ENCODE assay signal across 8 cellular contexts in the genomic region with DNA sequence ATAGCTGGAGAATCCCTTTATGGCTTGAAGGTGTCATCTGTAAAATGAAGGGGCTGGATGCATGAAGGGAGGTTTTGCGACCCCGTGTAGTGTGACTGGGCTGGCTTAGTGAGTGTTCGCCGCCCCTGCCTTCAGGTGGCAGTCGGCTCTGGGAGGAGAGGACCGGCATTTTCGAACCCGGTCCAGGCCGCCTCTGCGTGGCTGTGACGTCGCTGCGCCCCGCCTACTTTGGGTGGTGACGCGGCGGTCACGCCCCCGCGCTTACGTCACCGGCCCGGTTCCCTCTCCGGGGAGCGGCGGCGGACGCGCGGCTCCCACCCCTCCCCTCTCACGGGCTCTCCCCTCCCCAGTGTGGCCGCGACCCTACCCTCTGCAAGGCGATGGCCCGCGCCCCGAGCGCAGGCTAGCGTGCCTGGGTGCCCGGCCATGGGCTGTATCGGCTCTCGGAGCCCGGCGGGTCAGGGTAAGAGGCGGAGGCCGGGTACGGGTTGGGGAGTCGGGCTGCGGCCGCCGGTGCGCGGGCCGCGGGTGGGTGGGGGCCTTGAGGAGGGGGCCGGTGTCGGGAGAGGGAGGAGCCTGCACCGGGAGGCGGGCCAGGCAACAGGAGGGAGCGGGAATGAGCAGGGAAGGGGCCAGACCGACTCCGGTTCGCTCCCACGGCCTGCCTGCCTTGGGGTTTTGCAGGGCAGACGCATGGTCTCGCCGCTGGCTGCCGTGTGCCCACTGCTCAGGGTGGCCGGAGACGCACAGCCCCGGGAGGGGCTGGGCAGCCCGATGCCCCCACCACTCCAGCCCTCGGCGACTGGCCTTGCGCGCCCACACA. TPM values are rescaled to one million over a fixed set of nuclear protein-coding genes. Genes with fewer than 3 reads are reported as not detected.
A peak's percentile ranks its signal among the peaks of the same experiment; 100 is the strongest.
DNase-seq lines count a peak whose midpoint lies in the region; ATAC-seq and TF ChIP-seq lines count a peak whose summit lies in the region.

No MANE protein-coding gene starts in this region.

- peak overlapping the region; percentile 95 for H3K27ac ChIP-seq in A673 (ENCODE audit: low read depth, low read length, poor library complexity, severe bottlenecking)

- CTCF ChIA-PET in A673 (lab: Charles Lee): no interaction called here

- H3K9me3 ChIP-seq in A673 (ENCODE audit: low read depth, low read length, poor library complexity, severe bottlenecking): no peaks in the 10 kb centered on the region

- H3K36me3 Mint-ChIP-seq in memory B cell: peaks cover 10% of the 10 kb centered on the region

- DNase-seq in A673 (ENCODE audit: low spot score) (peak; percentile 84), NCI-H774 (lab: John Stamatoyannopoulos, UW) (peak; percentile 91), memory B cell (ENCODE audit: low spot score in 2 of 2) (peak; percentile 90 to 98)
- DNase-seq in activated CD8-positive, alpha-beta memory T cell treated with anti-CD3 and anti-CD28 coated beads for 24 hours: peak; percentile 97
- peak; percentile 77 for DNase-seq in effector CD8-positive, alpha-beta T cell (lab: John Stamatoyannopoulos, UW)
- DNase-seq in stimulated activated CD8-positive, alpha-beta memory T cell treated with anti-CD3 and anti-CD28 coated beads, Interleukin-12 subunit alpha, Interleukin-12 subunit beta, amount 100 ng/mL, for 1 hour (ENCODE audit: low read depth): peak; percentile 77

- no peaks in the 10 kb centered on the region for H3K27me3 ChIP-seq in A673 (replicated peaks; ENCODE audit: insufficient read depth, low read depth, low read length, poor library complexity)

- H3K4me3 ChIP-seq in A673 (ENCODE audit: low read depth, low read length, poor library complexity, severe bottlenecking): peak overlapping the region; percentile 90

- no peaks in the 10 kb centered on the region for H3K9me3 Mint-ChIP-seq in memory B cell

- H3K4me3 Mint-ChIP-seq in memory B cell: peak overlapping the region; percentile 87

- H3K27me3 Mint-ChIP-seq in memory B cell: peaks cover 6% of the 10 kb centered on the region

- intact Hi-C loops in A673 (cut with micrococcal nuclease; ENCODE audit: unreplicated experiment): no loop called here

- H3K36me3 ChIP-seq in A673 (ENCODE audit: insufficient read depth, low read length, poor library complexity, severe bottlenecking): peaks cover 43% of the 10 kb centered on the region

- BruUV-seq in A673 (replicated peaks; lab: Mats Ljungman, UMichigan): no TSS peak

- peaks cover 30% of the 10 kb centered on the region for H3K4me1 ChIP-seq in A673 (ENCODE audit: insufficient read depth, low read length, poor library complexity, severe bottlenecking)

- TF ChIP-seq CTCF in A673 (conservative IDR thresholded peaks at IDR 0.05; ENCODE audit: low read depth, low read length): 0 out of 2 replicates have a peak, but pooled peaks have one; percentile 8

- ATAC-seq in GM18868 (IDR thresholded peaks at IDR 0.05; ENCODE audit: unreplicated experiment) (peak; percentile 78), HG03280 (IDR thresholded peaks at IDR 0.05; ENCODE audit: unreplicated experiment) (peak; percentile 84), memory B cell (ENCODE audit: low read depth) (peak; percentile 85)

- H3K4me1 Mint-ChIP-seq in memory B cell: peaks cover 17% of the 10 kb centered on the region

- H3K27ac Mint-ChIP-seq in memory B cell: peak overlapping the region; percentile 52

- POLR2A ChIA-PET in A673 (lab: Charles Lee; ENCODE audit: low non-redundant PET): no interaction called here

RNA-seq across cellular contexts. Expression of a gene that starts 1.5 kb away (rescaled TPM):
- 15.1 and 23.2 TPM in 2 replicates for total RNA-seq in A673 (2021)

RNA-seq across cellular contexts. Expression of a gene that starts 21.5 kb away (rescaled TPM):
- total RNA-seq in A673 (2021): 475 and 559 TPM in 2 replicates

RNA-seq across cellular contexts. Expression of a gene that starts 25.5 kb away (rescaled TPM):
- total RNA-seq in A673 (2021): 11.2 and 14.8 TPM in 2 replicates

RNA-seq across cellular contexts. Expression of a gene that starts 25.6 kb away (rescaled TPM):
- total RNA-seq in A673 (2021): 92.1 and 92.6 TPM in 2 replicates

RNA-seq across cellular contexts. Expression of a gene that starts 36.8 kb away (rescaled TPM):
- 622 and 645 TPM in 2 replicates for total RNA-seq in A673 (2021)

Comparison
In these comparisons a context has a peak if more than half of its experiments do, and no peak if none do; other contexts are left out.
1. Peak in every context shown above with its lines: DNase-seq, ATAC-seq, H3K4me3 ChIP-seq and H3K27ac ChIP-seq.